ENCODE assay signal across 31 cellular contexts in the genomic region with DNA sequence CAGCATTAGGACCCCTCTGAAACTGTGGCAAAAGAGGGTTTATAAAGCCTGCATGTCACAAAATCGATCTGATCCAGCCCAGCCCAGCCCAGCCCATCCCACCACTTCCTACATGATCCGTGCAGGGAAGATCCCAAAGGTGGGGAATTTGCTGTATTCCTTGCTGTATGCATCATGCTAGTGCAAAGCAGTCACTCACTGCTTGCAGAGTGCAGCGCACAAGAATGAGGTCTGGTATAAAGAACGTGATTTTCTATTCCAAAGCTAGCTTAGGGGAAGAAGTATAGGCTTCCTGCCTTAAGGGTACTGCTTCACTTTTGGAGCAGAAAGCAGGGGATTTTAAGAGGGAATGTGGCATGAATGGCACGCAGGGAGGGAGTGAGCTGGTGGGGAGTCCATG. TPM values are rescaled to one million over a fixed set of nuclear protein-coding genes. Genes with fewer than 3 reads are reported as not detected.
DNase-seq lines count a peak whose midpoint lies in the region; ATAC-seq and TF ChIP-seq lines count a peak whose summit lies in the region.
"Had no signal": no experiment of that assay in that cellular context is flagged by ENCODE, and none has a peak within 500 bp of the region (broad histone marks: within the 10 kb centered on the region; RNA-seq: fewer than 3 reads in every experiment).

No MANE protein-coding gene starts in this region.

- H3K27ac ChIP-seq in foreskin keratinocyte (peak overlapping the region; percentile 100), substantia nigra (ENCODE audit: low read depth, low read length, poor library complexity, severe bottlenecking) (no peak overlapping the region)
- H3K27ac ChIP-seq: esophagus muscularis mucosa, HL-60, sigmoid colon, tibial nerve had no signal

- CTCF ChIA-PET in activated naive CD4-positive, alpha-beta T cell treated with anti-CD3 and anti-CD28 coated beads, Interleukin-2, amount 10 ng/mL, durations not matched to agents 7 days and 5 days (lab: Charles Lee), result no interaction called here
- CTCF ChIA-PET in WTC11 (lab: Charles Lee), result interaction anchor here (0.7 to 1.3 kb wide), 4 partner anchors 99 to 174 kb away, joined by 3 to 5 read pairs (median 4); no protein-coding TSS in a partner anchor

- H3K27me3 Mint-ChIP-seq in activated naive CD4-positive, alpha-beta T cell treated with anti-CD3 and anti-CD28 coated beads, Interleukin-2, amount 10 ng/mL, durations not matched to agents 7 days and 5 days, result no peaks in the 10 kb centered on the region
- H3K27me3 Mint-ChIP-seq in WTC11 (ENCODE audit: low read depth), result no peaks in the 10 kb centered on the region; the same call in 1 of the 2 replicates
- H3K27me3 Mint-ChIP-seq: stimulated activated naive CD8-positive, alpha-beta T cell treated with anti-CD3 and anti-CD28 coated beads, Interleukin-15, amount 100 ng/mL, for 72 hours had no signal

- no peaks in the 10 kb centered on the region for H3K27me3 ChIP-seq in foreskin keratinocyte
- H3K27me3 ChIP-seq: BE2C, sigmoid colon, tibial nerve had no signal

- no peak for DNase-seq in activated naive CD4-positive, alpha-beta T cell treated with anti-CD3 and anti-CD28 coated beads, Interleukin-2, amount 10 ng/mL, durations not matched to agents 7 days and 5 days
- no peak for DNase-seq in activated naive CD4-positive, alpha-beta T cell treated with anti-CD3 and anti-CD28 coated beads, Interleukin-2, amount 50 U/mL, for 16 hours
- DNase-seq in WTC11 (ENCODE audit: low spot score) (no peak), foreskin keratinocyte (peak in 1 of 2 donors; percentile 59), SHP77 treated with DMSO at 0.1 percent for 48 hours (lab: John Stamatoyannopoulos, UW) (no peak), NCI-H345 treated with DMSO at 0.1 percent for 48 hours (lab: John Stamatoyannopoulos, UW; ENCODE audit: unreplicated experiment) (no peak), substantia nigra (lab: John Stamatoyannopoulos, UW) (no peak), NCI-H2196 treated with DMSO at 0.1 percent for 48 hours (lab: John Stamatoyannopoulos, UW; ENCODE audit: unreplicated experiment) (no peak)
- DNase-seq: 8988T; activated CD4-positive, alpha-beta T cell treated with anti-CD3 and anti-CD28 coated beads for 1 hour; activated gamma-delta T cell; BE2C; DND-41; effector CD8-positive, alpha-beta T cell; mucosa of descending colon; NCI-H1092 treated with DMSO at 0.1 percent for 48 hours; NCI-H187 treated with DMSO at 0.1 percent for 48 hours; NCI-H774; Right ventricle myocardium superior; sigmoid colon; stimulated activated CD4-positive, alpha-beta T cell treated with anti-CD3 and anti-CD28 coated beads, Interleukin-15, amount 100 ng/mL, for 24 hours; stimulated activated naive CD8-positive, alpha-beta T cell treated with anti-CD3 and anti-CD28 coated beads, Interleukin-15, amount 100 ng/mL, for 72 hours had no signal

- H3K4me3 Mint-ChIP-seq in activated naive CD4-positive, alpha-beta T cell treated with anti-CD3 and anti-CD28 coated beads, Interleukin-2, amount 10 ng/mL, durations not matched to agents 7 days and 5 days, result no peak overlapping the region
- no peak overlapping the region for H3K4me3 Mint-ChIP-seq in WTC11
- H3K4me3 Mint-ChIP-seq: brain; stimulated activated naive CD8-positive, alpha-beta T cell treated with anti-CD3 and anti-CD28 coated beads, Interleukin-15, amount 100 ng/mL, for 72 hours had no signal

- TF ChIP-seq CTCF in WTC11 (IDR thresholded peaks at IDR 0.05) (no peak), foreskin keratinocyte (conservative IDR thresholded peaks at IDR 0.05) (no peak)

- H3K36me3 Mint-ChIP-seq in activated naive CD4-positive, alpha-beta T cell treated with anti-CD3 and anti-CD28 coated beads, Interleukin-2, amount 10 ng/mL, durations not matched to agents 7 days and 5 days, result no peaks in the 10 kb centered on the region
- H3K36me3 Mint-ChIP-seq in WTC11, result no peaks in the 10 kb centered on the region
- H3K36me3 Mint-ChIP-seq: brain had no signal

- H3K4me1 Mint-ChIP-seq in activated naive CD4-positive, alpha-beta T cell treated with anti-CD3 and anti-CD28 coated beads, Interleukin-2, amount 10 ng/mL, durations not matched to agents 7 days and 5 days, result no peaks in the 10 kb centered on the region
- H3K4me1 Mint-ChIP-seq in WTC11, result peaks cover 15% of the 10 kb centered on the region
- H3K4me1 Mint-ChIP-seq: brain; stimulated activated naive CD8-positive, alpha-beta T cell treated with anti-CD3 and anti-CD28 coated beads, Interleukin-15, amount 100 ng/mL, for 72 hours had no signal

- peaks cover 29% of the 10 kb centered on the region for H3K4me1 ChIP-seq in foreskin keratinocyte
- H3K4me1 ChIP-seq: BE2C, esophagus muscularis mucosa, HAP-1 had no signal

- H3K27ac Mint-ChIP-seq in activated naive CD4-positive, alpha-beta T cell treated with anti-CD3 and anti-CD28 coated beads, Interleukin-2, amount 10 ng/mL, durations not matched to agents 7 days and 5 days, result peak overlapping the region; percentile 8
- no peak overlapping the region for H3K27ac Mint-ChIP-seq in WTC11
- H3K27ac Mint-ChIP-seq: stimulated activated naive CD8-positive, alpha-beta T cell treated with anti-CD3 and anti-CD28 coated beads, Interleukin-15, amount 100 ng/mL, for 72 hours had no signal

- ATAC-seq in WTC11 (peak; percentile 20), foreskin keratinocyte (peak; percentile 34)
- ATAC-seq: GM12878; mucosa of descending colon; stimulated activated naive CD8-positive, alpha-beta T cell treated with anti-CD3 and anti-CD28 coated beads, Interleukin-15, amount 100 ng/mL, for 72 hours had no signal

- POLR2A ChIA-PET in WTC11 (lab: Charles Lee), result no interaction called here

- no peaks in the 10 kb centered on the region for H3K9me3 Mint-ChIP-seq in activated naive CD4-positive, alpha-beta T cell treated with anti-CD3 and anti-CD28 coated beads, Interleukin-2, amount 10 ng/mL, durations not matched to agents 7 days and 5 days
- H3K9me3 Mint-ChIP-seq in WTC11, result peaks cover 12% of the 10 kb centered on the region
- H3K9me3 Mint-ChIP-seq: brain had no signal

TF ChIP-seq in WTC11, 78 proteins besides CTCF, POLR2A, EP300 and RAD21 (continues in another document):
- TF ChIP-seq SP1 (CRISPR knock-in tag; conservative IDR thresholded peaks at IDR 0.05), result no peak
- TF ChIP-seq, protein P1, sequence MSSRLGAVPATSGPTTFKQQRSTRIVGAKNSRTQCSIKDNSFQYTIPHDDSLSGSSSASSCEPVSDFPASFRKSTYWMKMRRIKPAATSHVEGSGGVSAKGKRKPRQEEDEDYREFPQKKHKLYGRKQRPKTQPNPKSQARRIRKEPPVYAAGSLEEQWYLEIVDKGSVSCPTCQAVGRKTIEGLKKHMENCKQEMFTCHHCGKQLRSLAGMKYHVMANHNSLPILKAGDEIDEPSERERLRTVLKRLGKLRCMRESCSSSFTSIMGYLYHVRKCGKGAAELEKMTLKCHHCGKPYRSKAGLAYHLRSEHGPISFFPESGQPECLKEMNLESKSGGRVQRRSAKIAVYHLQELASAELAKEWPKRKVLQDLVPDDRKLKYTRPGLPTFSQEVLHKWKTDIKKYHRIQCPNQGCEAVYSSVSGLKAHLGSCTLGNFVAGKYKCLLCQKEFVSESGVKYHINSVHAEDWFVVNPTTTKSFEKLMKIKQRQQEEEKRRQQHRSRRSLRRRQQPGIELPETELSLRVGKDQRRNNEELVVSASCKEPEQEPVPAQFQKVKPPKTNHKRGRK (CRISPR knock-in tag; IDR thresholded peaks at IDR 0.05; ENCODE audit: borderline replicate concordance), result no peak
- TF ChIP-seq NFATC4 (CRISPR knock-in tag; IDR thresholded peaks at IDR 0.05), result no peak
- TF ChIP-seq ZNF138 (CRISPR knock-in tag; conservative IDR thresholded peaks at IDR 0.05), result no peak
- TF ChIP-seq, protein P2, sequence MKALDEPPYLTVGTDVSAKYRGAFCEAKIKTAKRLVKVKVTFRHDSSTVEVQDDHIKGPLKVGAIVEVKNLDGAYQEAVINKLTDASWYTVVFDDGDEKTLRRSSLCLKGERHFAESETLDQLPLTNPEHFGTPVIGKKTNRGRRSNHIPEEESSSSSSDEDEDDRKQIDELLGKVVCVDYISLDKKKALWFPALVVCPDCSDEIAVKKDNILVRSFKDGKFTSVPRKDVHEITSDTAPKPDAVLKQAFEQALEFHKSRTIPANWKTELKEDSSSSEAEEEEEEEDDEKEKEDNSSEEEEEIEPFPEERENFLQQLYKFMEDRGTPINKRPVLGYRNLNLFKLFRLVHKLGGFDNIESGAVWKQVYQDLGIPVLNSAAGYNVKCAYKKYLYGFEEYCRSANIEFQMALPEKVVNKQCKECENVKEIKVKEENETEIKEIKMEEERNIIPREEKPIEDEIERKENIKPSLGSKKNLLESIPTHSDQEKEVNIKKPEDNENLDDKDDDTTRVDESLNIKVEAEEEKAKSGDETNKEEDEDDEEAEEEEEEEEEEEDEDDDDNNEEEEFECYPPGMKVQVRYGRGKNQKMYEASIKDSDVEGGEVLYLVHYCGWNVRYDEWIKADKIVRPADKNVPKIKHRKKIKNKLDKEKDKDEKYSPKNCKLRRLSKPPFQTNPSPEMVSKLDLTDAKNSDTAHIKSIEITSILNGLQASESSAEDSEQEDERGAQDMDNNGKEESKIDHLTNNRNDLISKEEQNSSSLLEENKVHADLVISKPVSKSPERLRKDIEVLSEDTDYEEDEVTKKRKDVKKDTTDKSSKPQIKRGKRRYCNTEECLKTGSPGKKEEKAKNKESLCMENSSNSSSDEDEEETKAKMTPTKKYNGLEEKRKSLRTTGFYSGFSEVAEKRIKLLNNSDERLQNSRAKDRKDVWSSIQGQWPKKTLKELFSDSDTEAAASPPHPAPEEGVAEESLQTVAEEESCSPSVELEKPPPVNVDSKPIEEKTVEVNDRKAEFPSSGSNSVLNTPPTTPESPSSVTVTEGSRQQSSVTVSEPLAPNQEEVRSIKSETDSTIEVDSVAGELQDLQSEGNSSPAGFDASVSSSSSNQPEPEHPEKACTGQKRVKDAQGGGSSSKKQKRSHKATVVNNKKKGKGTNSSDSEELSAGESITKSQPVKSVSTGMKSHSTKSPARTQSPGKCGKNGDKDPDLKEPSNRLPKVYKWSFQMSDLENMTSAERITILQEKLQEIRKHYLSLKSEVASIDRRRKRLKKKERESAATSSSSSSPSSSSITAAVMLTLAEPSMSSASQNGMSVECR (CRISPR knock-in tag; IDR thresholded peaks at IDR 0.05; ENCODE audit: borderline replicate concordance), result no peak
- no peak for TF ChIP-seq GABPB1 (CRISPR knock-in tag; IDR thresholded peaks at IDR 0.05)
- no peak for TF ChIP-seq TCF7 (CRISPR knock-in tag; IDR thresholded peaks at IDR 0.05; ENCODE audit: low read depth)

RNA-seq across cellular contexts. Expression of a gene that starts 18.9 kb away (rescaled TPM):
- total RNA-seq in WTC11 (2021) (not detected in 3 replicates), foreskin keratinocyte (not detected in 2 replicates)
- polyA plus RNA-seq in foreskin keratinocyte, result not detected in 2 replicates
- total RNA-seq: esophagus muscularis mucosa, GM12878, mucosa of descending colon, posterior vena cava, Right ventricle myocardium superior, sigmoid colon, tibial nerve had no signal
- polyA plus RNA-seq: adipose tissue, GM12878, neural cell, sigmoid colon had no signal

RNA-seq across cellular contexts. Expression of a gene that starts 22.2 kb away (rescaled TPM):
- total RNA-seq in WTC11 (2021) (0.11 to 0.22 TPM in 2 of 3 replicates, not detected in the other), foreskin keratinocyte (0.56 and 0.88 TPM in 2 replicates)
- 0.49 and 0.58 TPM in 2 replicates for polyA plus RNA-seq in foreskin keratinocyte
- total RNA-seq: esophagus muscularis mucosa, GM12878, mucosa of descending colon, posterior vena cava, Right ventricle myocardium superior, sigmoid colon, tibial nerve had no signal
- polyA plus RNA-seq: GM12878, neural cell had no signal

RNA-seq across cellular contexts. Expression of a gene that starts 39.8 kb away (rescaled TPM):
- total RNA-seq in WTC11 (2021), result 0.37 to 1.3 TPM (median 0.53 TPM) in 3 replicates
- total RNA-seq in foreskin keratinocyte, result 0.07 TPM in 1 of 2 replicates, not detected in the other
- polyA plus RNA-seq in foreskin keratinocyte, result 0.07 TPM in 1 of 2 replicates, not detected in the other
- total RNA-seq: esophagus muscularis mucosa, GM12878, mucosa of descending colon, posterior vena cava, Right ventricle myocardium superior, sigmoid colon, tibial nerve had no signal
- polyA plus RNA-seq: GM12878, neural cell had no signal
